11 cellular contexts compared by ENCODE assay signal in genomic region chr11:119365071-119365591, GRCh38. TPM values are rescaled to one million over a fixed set of nuclear protein-coding genes. Genes with fewer than 3 reads are reported as not detected.
DNase-seq lines count a peak whose midpoint lies in the region; ATAC-seq and TF ChIP-seq lines count a peak whose summit lies in the region.
"Had no signal": no experiment of that assay in that cellular context is flagged by ENCODE, and none has a peak within 500 bp of the region (broad histone marks: within the 10 kb centered on the region; RNA-seq: fewer than 3 reads in every experiment).

No MANE protein-coding gene starts in this region.

- TF ChIP-seq CTCF in liver (IDR thresholded peaks at IDR 0.05; ENCODE audit: low read depth, low read length, missing input control), result no peak
- TF ChIP-seq CTCF in stomach (IDR thresholded peaks at IDR 0.05), result no peak

- intact Hi-C loops in stomach (cut with DNase I; ENCODE audit: low total_unique reads), result no loop called here

- H3K9me3 ChIP-seq in liver (ENCODE audit: control insufficient read depth in 4 of 4, low read length in 3 of 4) (no peaks in the 10 kb centered on the region), stomach (no peaks in the 10 kb centered on the region)

- H3K36me3 ChIP-seq in liver (ENCODE audit: control insufficient read depth in 4 of 4, insufficient read depth in 3 of 4, low read depth in 1 of 4, low read length in 3 of 4), result no peaks in the 10 kb centered on the region
- peaks cover 0 to under 1% (median 0%) of the 10 kb centered on the region in 4 donors for H3K36me3 ChIP-seq in stomach

- no peaks in the 10 kb centered on the region for H3K27me3 ChIP-seq in liver (ENCODE audit: control insufficient read depth in 4 of 4, insufficient read depth in 4 of 4, low read length in 3 of 4)
- H3K27me3 ChIP-seq in stomach, result peaks cover 0 to 31% (median 20%) of the 10 kb centered on the region in 3 donors

- no peak overlapping the region for H3K9ac ChIP-seq in liver (ENCODE audit: low read depth in 1 of 2, low read length in 2 of 2)

- no peak for ATAC-seq in GM19463 (IDR thresholded peaks at IDR 0.05; ENCODE audit: unreplicated experiment)

- H3K4me1 ChIP-seq in liver (ENCODE audit: control insufficient read depth in 4 of 4, insufficient read depth in 4 of 4, low read length in 3 of 4) (peaks cover 20 to 83% (median 67%) of the 10 kb centered on the region in 4 donors), stomach (peaks cover 68 to 94% (median 83%) of the 10 kb centered on the region in 4 donors)

- peak overlapping the region; percentile 88 for H3K27ac ChIP-seq in caudate nucleus (ENCODE audit: low read depth, low read length)
- peak overlapping the region; percentile 57 to 70 for H3K27ac ChIP-seq in liver (ENCODE audit: low read depth in 1 of 2, low read length in 2 of 2)
- H3K27ac ChIP-seq in stomach, result peak overlapping the region; percentile 3 to 93 (median 84)

- 76% methylated on average over 6 of the region's 6 CpGs for WGBS in liver
- WGBS in stomach, 5 donors, result 69 to 78% (median 72%) methylated on average over 6 of the region's 6 CpGs

- DNase-seq in DMS53 (lab: John Stamatoyannopoulos, UW) (peak; percentile 32), DMS53 treated with DMSO at 0.1 percent for 48 hours (lab: John Stamatoyannopoulos, UW; ENCODE audit: unreplicated experiment) (no peak), caudate nucleus (lab: John Stamatoyannopoulos, UW) (peak in 4 of 61 donors; percentile 27 to 61 (median 50)), stomach (no peak), 8988T (no peak), erythroblast (lab: John Stamatoyannopoulos, UW) (no peak)
- DNase-seq: NCI-H1417 treated with DMSO at 0.1 percent for 48 hours had no signal

- TF ChIP-seq RAD21 in liver (IDR thresholded peaks at IDR 0.05), result no peak

- no peak for TF ChIP-seq POLR2A in stomach (IDR thresholded peaks at IDR 0.05)
- TF ChIP-seq POLR2A in erythroblast (IDR thresholded peaks at IDR 0.05; ENCODE audit: low read length), result no peak

- no peak for TF ChIP-seq EP300 in stomach (IDR thresholded peaks at IDR 0.05)

- H3K4me3 ChIP-seq in liver (ENCODE audit: low read depth in 1 of 3, low read length in 3 of 3) (no peak overlapping the region), stomach (no peak overlapping the region)

TF ChIP-seq in liver, 16 proteins besides CTCF, POLR2A, EP300 and RAD21:
- TF ChIP-seq RXRA (IDR thresholded peaks at IDR 0.05), result no peak
- TF ChIP-seq HNF4A (conservative IDR thresholded peaks at IDR 0.05), result no peak
- TF ChIP-seq, protein P1, sequence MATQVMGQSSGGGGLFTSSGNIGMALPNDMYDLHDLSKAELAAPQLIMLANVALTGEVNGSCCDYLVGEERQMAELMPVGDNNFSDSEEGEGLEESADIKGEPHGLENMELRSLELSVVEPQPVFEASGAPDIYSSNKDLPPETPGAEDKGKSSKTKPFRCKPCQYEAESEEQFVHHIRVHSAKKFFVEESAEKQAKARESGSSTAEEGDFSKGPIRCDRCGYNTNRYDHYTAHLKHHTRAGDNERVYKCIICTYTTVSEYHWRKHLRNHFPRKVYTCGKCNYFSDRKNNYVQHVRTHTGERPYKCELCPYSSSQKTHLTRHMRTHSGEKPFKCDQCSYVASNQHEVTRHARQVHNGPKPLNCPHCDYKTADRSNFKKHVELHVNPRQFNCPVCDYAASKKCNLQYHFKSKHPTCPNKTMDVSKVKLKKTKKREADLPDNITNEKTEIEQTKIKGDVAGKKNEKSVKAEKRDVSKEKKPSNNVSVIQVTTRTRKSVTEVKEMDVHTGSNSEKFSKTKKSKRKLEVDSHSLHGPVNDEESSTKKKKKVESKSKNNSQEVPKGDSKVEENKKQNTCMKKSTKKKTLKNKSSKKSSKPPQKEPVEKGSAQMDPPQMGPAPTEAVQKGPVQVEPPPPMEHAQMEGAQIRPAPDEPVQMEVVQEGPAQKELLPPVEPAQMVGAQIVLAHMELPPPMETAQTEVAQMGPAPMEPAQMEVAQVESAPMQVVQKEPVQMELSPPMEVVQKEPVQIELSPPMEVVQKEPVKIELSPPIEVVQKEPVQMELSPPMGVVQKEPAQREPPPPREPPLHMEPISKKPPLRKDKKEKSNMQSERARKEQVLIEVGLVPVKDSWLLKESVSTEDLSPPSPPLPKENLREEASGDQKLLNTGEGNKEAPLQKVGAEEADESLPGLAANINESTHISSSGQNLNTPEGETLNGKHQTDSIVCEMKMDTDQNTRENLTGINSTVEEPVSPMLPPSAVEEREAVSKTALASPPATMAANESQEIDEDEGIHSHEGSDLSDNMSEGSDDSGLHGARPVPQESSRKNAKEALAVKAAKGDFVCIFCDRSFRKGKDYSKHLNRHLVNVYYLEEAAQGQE (IDR thresholded peaks at IDR 0.05), result no peak
- TF ChIP-seq MAX (IDR thresholded peaks at IDR 0.05), result no peak
- no peak for TF ChIP-seq ZBTB33 (IDR thresholded peaks at IDR 0.05)
- no peak for TF ChIP-seq NR2F2 (IDR thresholded peaks at IDR 0.05)
- TF ChIP-seq FOXA2 (IDR thresholded peaks at IDR 0.05), result no peak

RNA-seq across cellular contexts. Expression of gene USP2, which starts 16.4 kb away (rescaled TPM):
- 1 to 10 TPM in 1 of 2 donors, under 1 TPM in 1; 0.65 to 4.4 TPM for total RNA-seq in liver
- polyA plus RNA-seq in liver, result 1 to 10 TPM; 2.0 to 2.2 TPM
- 10 to 100 TPM in 1 of 5 donors, 1 to 10 TPM in 4; 1.4 to 17.4 (median 3.1) TPM for total RNA-seq in stomach
- 1 to 10 TPM; 1.4 to 7.8 (median 2.6) TPM for polyA plus RNA-seq in stomach
- total RNA-seq: A172 had no signal

RNA-seq across cellular contexts. Expression of gene MFRP, which starts 18.6 kb away (rescaled TPM):
- total RNA-seq in liver (not detected), stomach (not detected)
- polyA plus RNA-seq in liver (not detected), stomach (not detected)
- total RNA-seq: A172, renal cortical epithelial cell had no signal

RNA-seq across cellular contexts. Expression of gene C1QTNF5, which starts 24.4 kb away (rescaled TPM):
- total RNA-seq in liver (1 to 10 TPM; 2.2 to 4.4 TPM), stomach (100 to 1,000 TPM in 1 of 5 donors, 10 to 100 TPM in 4; 11.4 to 169 (median 17.4) TPM)
- polyA plus RNA-seq in liver (1 to 10 TPM; 1.9 to 6.4 TPM), stomach (10 to 100 TPM; 12.7 to 30.3 (median 20.6) TPM)
- total RNA-seq: A172 had no signal

RNA-seq across cellular contexts. Expression of gene RNF26, which starts 30.8 kb away (rescaled TPM):
- 1 to 10 TPM; 6.3 to 9.2 TPM for total RNA-seq in liver
- polyA plus RNA-seq in liver, result 10 to 100 TPM; 13.0 to 19.1 TPM
- 10 to 100 TPM in 2 of 5 donors, 1 to 10 TPM in 2, not detected in 1; 1.3 to 45.8 (median 11.7) TPM for total RNA-seq in stomach
- polyA plus RNA-seq in stomach, result 10 to 100 TPM in 2 of 3 donors, 1 to 10 TPM in 1; 7.0 to 14.8 (median 10.3) TPM

RNA-seq across cellular contexts. Expression of gene MCAM, which starts 48.2 kb away (rescaled TPM):
- total RNA-seq in liver (10 to 100 TPM in 1 of 2 donors, 1 to 10 TPM in 1; 8.4 to 49.6 TPM), stomach (100 to 1,000 TPM in 3 of 5 donors, 10 to 100 TPM in 2; 49.6 to 379 (median 111) TPM)
- polyA plus RNA-seq in liver (10 to 100 TPM in 1 of 2 donors, 1 to 10 TPM in 1; 2.2 to 10.3 TPM), stomach (10 to 100 TPM in 2 of 3 donors, 1 to 10 TPM in 1; 7.3 to 54.8 (median 16.0) TPM)
